ENCODE assay signal across 1 cellular context in genomic region chr17:28226563-28226962, GRCh38.
TF ChIP-seq lines count a peak whose summit lies in the region.

No MANE protein-coding gene starts in this region.

TF ChIP-seq in H1, 55 proteins besides CTCF, POLR2A, EP300 and RAD21:
- TF ChIP-seq NANOG (IDR thresholded peaks at IDR 0.05; ENCODE audit: insufficient read depth, low read depth, low read length, poor library complexity, severe bottlenecking) (no peak), RXRA (IDR thresholded peaks at IDR 0.05; ENCODE audit: insufficient read depth, low read depth, low read length) (no peak), SUZ12 (IDR thresholded peaks at IDR 0.05; ENCODE audit: low read length) (no peak), SP2 (IDR thresholded peaks at IDR 0.05; ENCODE audit: low read length) (no peak), PHF8 (conservative IDR thresholded peaks at IDR 0.05; ENCODE audit: low read depth, low read length) (no peak)
TF ChIP-seq in H1: peak in this region for 0.
